8 cellular contexts compared by ENCODE assay signal in genomic region chr2:238106698-238107524, GRCh38. TPM values are rescaled to one million over a fixed set of nuclear protein-coding genes. Genes with fewer than 3 reads are reported as not detected.
DNase-seq lines count a peak whose midpoint lies in the region; ATAC-seq and TF ChIP-seq lines count a peak whose summit lies in the region.

No MANE protein-coding gene starts in this region.

- H3K4me2 ChIP-seq in DOHH2 (ENCODE audit: low read length), result peak overlapping the region; percentile 97

- H3K27me3 ChIP-seq in DOHH2 (ENCODE audit: control insufficient read depth, low read length) (no peaks in the 10 kb centered on the region), tibial nerve (no peaks in the 10 kb centered on the region)

- H3K9me2 ChIP-seq in DOHH2 (replicated peaks; ENCODE audit: control insufficient read depth, low read length), result no peaks in the 10 kb centered on the region

- H3K4me1 ChIP-seq in DOHH2 (ENCODE audit: control insufficient read depth, low read length) (peaks cover 47% of the 10 kb centered on the region), tibial nerve (peaks cover 0 to 6% (median 0%) of the 10 kb centered on the region in 4 donors)

- no peak for TF ChIP-seq POLR2A in tibial nerve (IDR thresholded peaks at IDR 0.05)

- H3K36me3 ChIP-seq in DOHH2 (ENCODE audit: control insufficient read depth, low read length), result no peaks in the 10 kb centered on the region
- no peaks in the 10 kb centered on the region for H3K36me3 ChIP-seq in tibial nerve

- DNase-seq in NCI-H69 (lab: John Stamatoyannopoulos, UW) (peak; percentile 61), fibroblast of villous mesenchyme (ENCODE audit: low read depth) (no peak), A172 (ENCODE audit: low spot score) (no peak), tibial nerve (ENCODE audit: low spot score in 2 of 2) (no peak)
- no peak for DNase-seq in activated naive CD4-positive, alpha-beta T cell treated with Interleukin-2 at 50 U/mL for 16 hours

- H3F3A ChIP-seq in DOHH2 (ENCODE audit: control insufficient read depth, insufficient read depth), result peaks cover 16% of the 10 kb centered on the region

- H3K27ac ChIP-seq in DOHH2 (ENCODE audit: low read depth, low read length) (peak overlapping the region; percentile 89), tibial nerve (no peak overlapping the region)

- TF ChIP-seq CTCF in DOHH2 (IDR thresholded peaks at IDR 0.05; ENCODE audit: low read depth, low read length, poor library complexity, severe bottlenecking), result peak; percentile 70
- peak; percentile 15 for TF ChIP-seq CTCF in fibroblast of villous mesenchyme (IDR thresholded peaks at IDR 0.05; ENCODE audit: insufficient read depth, low read depth, low read length)
- peak in 1 of 5 experiments; percentile 19 for TF ChIP-seq CTCF in tibial nerve (IDR thresholded peaks at IDR 0.05)

- H3K4me3 ChIP-seq in DOHH2 (ENCODE audit: low read length) (peak overlapping the region; percentile 73), fibroblast of villous mesenchyme (ENCODE audit: low read depth, low read length) (no peak overlapping the region), tibial nerve (peak overlapping the region in 1 of 4 donors; percentile 10)

- WGBS in tibial nerve, 2 donors, result 46 to 74% methylated on average over 11 to 22 of the region's 28 CpGs

- H3K79me2 ChIP-seq in DOHH2 (ENCODE audit: control insufficient read depth, low read length), result no peaks in the 10 kb centered on the region

- no peaks in the 10 kb centered on the region for H4K20me1 ChIP-seq in DOHH2 (ENCODE audit: control insufficient read depth, insufficient read depth, low read depth, low read length)

- H3K9me3 ChIP-seq in DOHH2 (ENCODE audit: control insufficient read depth, insufficient read depth, low read length) (no peaks in the 10 kb centered on the region), tibial nerve (peaks cover 0 to 5% (median 0%) of the 10 kb centered on the region in 4 donors)

- ATAC-seq in GM21447 (IDR thresholded peaks at IDR 0.05; ENCODE audit: unreplicated experiment), result peak; percentile 21
- no peak for ATAC-seq in GM19035 (IDR thresholded peaks at IDR 0.05; ENCODE audit: unreplicated experiment)

- TF ChIP-seq EP300 in tibial nerve (IDR thresholded peaks at IDR 0.05), result no peak

RNA-seq across cellular contexts. Expression of gene ESPNL, which starts 6.8 kb away (rescaled TPM):
- total RNA-seq in fibroblast of villous mesenchyme (1.3 and 4.2 TPM in 2 replicates), tibial nerve (1 to 10 TPM in 1 of 4 donors, under 1 TPM in 1, not detected in 2; 0.44 to 2.1 TPM)
- total RNA-seq in A172 (2014; rRNA removed; shearing (Covaris generic)), result 0.29 TPM in 1 of 2 replicates, not detected in the other

RNA-seq across cellular contexts. Expression of gene KLHL30, which starts 31.6 kb away (rescaled TPM):
- 0.43 and 2.3 TPM in 2 replicates for total RNA-seq in fibroblast of villous mesenchyme
- total RNA-seq in A172 (2014; rRNA removed; shearing (Covaris generic)), result 6.3 and 7.4 TPM in 2 replicates
- total RNA-seq in tibial nerve, result 1 to 10 TPM in 3 of 4 donors, under 1 TPM in 1; 0.63 to 2.1 (median 1.6) TPM

RNA-seq across cellular contexts. Expression of gene SCLY, which starts 46.1 kb away (rescaled TPM):
- total RNA-seq in fibroblast of villous mesenchyme (12.6 and 18.6 TPM in 2 replicates), tibial nerve (10 to 100 TPM; 13.6 to 23.3 (median 17.6) TPM)
- total RNA-seq in A172 (2014; rRNA removed; shearing (Covaris generic)), result 40.8 and 79.9 TPM in 2 replicates

RNA-seq across cellular contexts. Expression of gene ERFE, which starts 51.9 kb away (rescaled TPM):
- 0.86 and 2.9 TPM in 2 replicates for total RNA-seq in fibroblast of villous mesenchyme
- total RNA-seq in A172 (2014; rRNA removed; shearing (Covaris generic)), result 25.3 and 31.3 TPM in 2 replicates
- not detected for total RNA-seq in tibial nerve
